20 cellular contexts compared by ENCODE assay signal in the genomic region with DNA sequence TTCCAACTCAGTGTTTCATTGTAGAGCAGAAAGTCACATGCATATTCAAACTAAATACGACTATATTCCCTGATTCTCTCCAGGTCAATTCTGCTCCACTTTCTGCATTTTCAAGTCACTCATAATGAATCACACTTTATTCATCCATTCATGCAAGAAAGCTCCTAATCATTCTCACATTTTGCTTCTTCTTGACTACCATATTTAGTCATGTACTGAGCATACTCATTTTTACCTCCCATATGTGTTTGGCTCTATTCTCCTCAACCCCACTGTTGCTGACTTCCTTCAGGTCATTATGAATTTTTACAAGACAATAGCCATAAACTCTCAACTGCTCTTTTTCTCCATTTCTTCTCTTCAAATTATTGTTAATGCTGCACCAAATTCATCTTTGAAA. TPM values are rescaled to one million over a fixed set of nuclear protein-coding genes. Genes with fewer than 3 reads are reported as not detected.
DNase-seq lines count a peak whose midpoint lies in the region; FAIRE-seq and TF ChIP-seq lines count a peak whose summit lies in the region.
"Had no signal": no experiment of that assay in that cellular context is flagged by ENCODE, and none has a peak within 500 bp of the region (broad histone marks: within the 10 kb centered on the region; RNA-seq: fewer than 3 reads in every experiment).

No MANE protein-coding gene starts in this region.

- H3K79me2 ChIP-seq in mammary epithelial cell (ENCODE audit: insufficient read depth, low read length) (no peaks in the 10 kb centered on the region), astrocyte (ENCODE audit: insufficient read depth, low read length) (no peaks in the 10 kb centered on the region)

- H3K4me2 ChIP-seq in mammary epithelial cell (ENCODE audit: insufficient read depth, low read depth, low read length) (no peak overlapping the region), astrocyte (ENCODE audit: low read length) (no peak overlapping the region)

- FAIRE-seq in astrocyte (lab: Jason Lieb, UNC) (no peak), D721Med (lab: Jason Lieb, UNC) (no peak)
- FAIRE-seq: G401.6, GM12892, HTR-8/SVneo, RCC 7860 had no signal

- DNase-seq in mammary epithelial cell (peak; percentile 20), breast epithelium (ENCODE audit: low spot score in 2 of 2) (no peak), astrocyte (ENCODE audit: low read depth) (peak; percentile 48), foreskin fibroblast (peak; percentile 16 to 43), stromal cell of bone marrow (ENCODE audit: low read depth) (peak; percentile 12), D721Med (ENCODE audit: insufficient read length, low spot score) (no peak), 8988T (no peak), NCI-H226 (no peak)
- DNase-seq: AML-193, Caco-2, NCI-H1092 treated with DMSO at 0.1 percent for 48 hours, NCI-H1694, NCI-H2107, NCI-H446 had no signal

- H3K9me3 Mint-ChIP-seq in astrocyte (ENCODE audit: unreplicated experiment): no peaks in the 10 kb centered on the region

- no peaks in the 10 kb centered on the region for H3K9me3 ChIP-seq in mammary epithelial cell (replicated peaks; ENCODE audit: insufficient read depth, low read length)
- H3K9me3 ChIP-seq in breast epithelium: no peaks in the 10 kb centered on the region
- no peaks in the 10 kb centered on the region for H3K9me3 ChIP-seq in astrocyte (ENCODE audit: insufficient read depth, low read depth, low read length)
- H3K9me3 ChIP-seq: Caco-2, SJSA1 had no signal

- H3K36me3 Mint-ChIP-seq in astrocyte (ENCODE audit: low read depth, unreplicated experiment): no peaks in the 10 kb centered on the region

- H3K27me3 Mint-ChIP-seq in astrocyte (ENCODE audit: low read depth, unreplicated experiment): no peaks in the 10 kb centered on the region

- no peaks in the 10 kb centered on the region for H3K4me1 ChIP-seq in mammary epithelial cell (ENCODE audit: insufficient read depth, low read length)
- H3K4me1 ChIP-seq in breast epithelium: no peaks in the 10 kb centered on the region
- peaks cover 6% of the 10 kb centered on the region for H3K4me1 ChIP-seq in astrocyte (ENCODE audit: insufficient read depth, low read length)
- H3K4me1 ChIP-seq: Caco-2, SJSA1 had no signal

- dilution Hi-C loops in mammary epithelial cell (cut with HindIII; ENCODE audit: low sequenced_read_pairs): no loop called here

- intact Hi-C loops in mammary epithelial cell (cut with micrococcal nuclease) (no loop called here), breast epithelium (cut with DNase I; ENCODE audit: low total_unique reads) (no loop called here)

- H2AFZ ChIP-seq in mammary epithelial cell (ENCODE audit: low read depth, low read length) (no peak overlapping the region), astrocyte (ENCODE audit: low read depth, low read length) (peak overlapping the region; percentile 39)

- no peaks in the 10 kb centered on the region for H3K27me3 ChIP-seq in mammary epithelial cell (ENCODE audit: insufficient read depth, low read length)
- no peaks in the 10 kb centered on the region for H3K27me3 ChIP-seq in breast epithelium
- no peaks in the 10 kb centered on the region for H3K27me3 ChIP-seq in astrocyte (ENCODE audit: insufficient read depth, low read length)
- H3K27me3 ChIP-seq: SJSA1 had no signal

- peaks cover 4% of the 10 kb centered on the region for H3K4me1 Mint-ChIP-seq in astrocyte (ENCODE audit: low read depth, unreplicated experiment)

- H3K27ac Mint-ChIP-seq in astrocyte (ENCODE audit: unreplicated experiment): no peak overlapping the region

- H3K4me3 ChIP-seq in mammary epithelial cell (replicated peaks in 1 of 3; ENCODE audit: insufficient read depth in 1 of 3, low read depth in 2 of 3, low read length in 3 of 3) (no peak overlapping the region), breast epithelium (no peak overlapping the region), astrocyte (ENCODE audit: insufficient read depth, low read depth, low read length) (no peak overlapping the region), foreskin fibroblast (ENCODE audit: low read depth in 1 of 2, low read length in 2 of 2) (no peak overlapping the region)
- H3K4me3 ChIP-seq: SJSA1 had no signal

- in situ Hi-C loops in mammary epithelial cell (cut with MboI; ENCODE audit: low sequenced_read_pairs in 2 of 2): loop anchor here in 1 of 2 donors (10.0 kb wide), 1 partner anchor 83 kb away; no protein-coding TSS in a partner anchor

- no TSS peak for BruUV-seq in mammary epithelial cell (replicated peaks; lab: Mats Ljungman, UMichigan)

- H3K4me3 Mint-ChIP-seq in astrocyte (ENCODE audit: unreplicated experiment): no peak overlapping the region

- no peak for TF ChIP-seq CTCF in mammary epithelial cell (conservative IDR thresholded peaks at IDR 0.05 in 1 of 2, IDR thresholded peaks at IDR 0.05 in 1 of 2; ENCODE audit: extremely low read depth in 1 of 2, insufficient read depth in 1 of 2, low read depth in 1 of 2, low read length in 2 of 2)
- TF ChIP-seq CTCF in breast epithelium (IDR thresholded peaks at IDR 0.05): no peak
- TF ChIP-seq CTCF in astrocyte (IDR thresholded peaks at IDR 0.05; ENCODE audit: insufficient read depth, low read depth, low read length): no peak
- TF ChIP-seq CTCF in foreskin fibroblast (IDR thresholded peaks at IDR 0.05; ENCODE audit: low read depth, low read length): no peak
- TF ChIP-seq CTCF in D721Med (IDR thresholded peaks at IDR 0.05; ENCODE audit: insufficient read depth, missing control alignments): no peak

- H3K36me3 ChIP-seq in mammary epithelial cell (ENCODE audit: insufficient read depth, low read length) (no peaks in the 10 kb centered on the region), breast epithelium (no peaks in the 10 kb centered on the region), astrocyte (ENCODE audit: insufficient read depth, low read length) (no peaks in the 10 kb centered on the region)
- H3K36me3 ChIP-seq: SJSA1 had no signal

- 91% methylated on average over 1 of the region's 1 CpG for WGBS in mammary epithelial cell (ENCODE audit: low coverage, missing lambda C conversion rate)

- H4K20me1 ChIP-seq in mammary epithelial cell (ENCODE audit: insufficient read depth, low read length) (no peaks in the 10 kb centered on the region), astrocyte (ENCODE audit: insufficient read depth, low read length) (no peaks in the 10 kb centered on the region)

- H3K9ac ChIP-seq in mammary epithelial cell (ENCODE audit: insufficient read depth, low read length): no peak overlapping the region
- no peak overlapping the region for H3K9ac ChIP-seq in astrocyte (ENCODE audit: low read length)

- CTCF ChIA-PET in mammary epithelial cell (lab: Charles Lee; ENCODE audit: low non-redundant PET): no interaction called here

- no peak for TF ChIP-seq POLR2A in breast epithelium (IDR thresholded peaks at IDR 0.05)

- H3K27ac ChIP-seq in mammary epithelial cell (ENCODE audit: insufficient read depth, low read depth, low read length) (no peak overlapping the region), breast epithelium (no peak overlapping the region), astrocyte (ENCODE audit: low read depth, low read length) (no peak overlapping the region)
- H3K27ac ChIP-seq: 22Rv1, SJSA1 had no signal

RNA-seq across cellular contexts. Expression of a gene that starts 43.3 kb away (rescaled TPM):
- total RNA-seq in mammary epithelial cell (10 to 100 TPM in 1 of 2 donors, 1 to 10 TPM in 1; 8.6 to 18.2 TPM), breast epithelium (100 to 1,000 TPM in 1 of 3 donors, 10 to 100 TPM in 1, under 1 TPM in 1; 0.16 to 164 (median 35.1) TPM), astrocyte (0.05 TPM in 1 of 2 replicates, not detected in the other)
- 1.9 TPM for polyA plus RNA-seq in mammary epithelial cell
- 4.8 TPM for polyA minus RNA-seq in mammary epithelial cell
- total RNA-seq: Caco-2, SJSA1 had no signal

Comparison
In these comparisons a context has a peak if more than half of its experiments do, and no peak if none do; other contexts are left out.
1. DNase-seq: peak in mammary epithelial cell (single experiment), astrocyte (single experiment), foreskin fibroblast (2 of 2) and stromal cell of bone marrow (single experiment); none in breast epithelium (0 of 2), D721Med (single experiment), 8988T (single experiment) and NCI-H226 (single experiment).